ENCODE assay signal across 2 cellular contexts in genomic region chr5:10762776-10763500, GRCh38.
TF ChIP-seq lines count a peak whose summit lies in the region.

No MANE protein-coding gene starts in this region.

TF ChIP-seq in liver, 16 proteins besides CTCF, POLR2A, EP300 and RAD21 (continued from another document):
- TF ChIP-seq NR2F2 (IDR thresholded peaks at IDR 0.05) (no peak), YY1 (IDR thresholded peaks at IDR 0.05) (no peak), ATF3 (IDR thresholded peaks at IDR 0.05) (no peak), HNF4G (IDR thresholded peaks at IDR 0.05) (no peak), FOXA1 (IDR thresholded peaks at IDR 0.05) (no peak), MAX (IDR thresholded peaks at IDR 0.05) (no peak), JUND (IDR thresholded peaks at IDR 0.05) (no peak), HNF4A (conservative IDR thresholded peaks at IDR 0.05) (no peak), FOXA2 (IDR thresholded peaks at IDR 0.05) (no peak), GABPA (IDR thresholded peaks at IDR 0.05 in 1 of 2, conservative IDR thresholded peaks at IDR 0.05 in 1 of 2) (no peak), RXRA (IDR thresholded peaks at IDR 0.05) (no peak), TAF1 (conservative IDR thresholded peaks at IDR 0.05) (no peak), SP1 (IDR thresholded peaks at IDR 0.05) (no peak)
- TF ChIP-seq, protein P1, sequence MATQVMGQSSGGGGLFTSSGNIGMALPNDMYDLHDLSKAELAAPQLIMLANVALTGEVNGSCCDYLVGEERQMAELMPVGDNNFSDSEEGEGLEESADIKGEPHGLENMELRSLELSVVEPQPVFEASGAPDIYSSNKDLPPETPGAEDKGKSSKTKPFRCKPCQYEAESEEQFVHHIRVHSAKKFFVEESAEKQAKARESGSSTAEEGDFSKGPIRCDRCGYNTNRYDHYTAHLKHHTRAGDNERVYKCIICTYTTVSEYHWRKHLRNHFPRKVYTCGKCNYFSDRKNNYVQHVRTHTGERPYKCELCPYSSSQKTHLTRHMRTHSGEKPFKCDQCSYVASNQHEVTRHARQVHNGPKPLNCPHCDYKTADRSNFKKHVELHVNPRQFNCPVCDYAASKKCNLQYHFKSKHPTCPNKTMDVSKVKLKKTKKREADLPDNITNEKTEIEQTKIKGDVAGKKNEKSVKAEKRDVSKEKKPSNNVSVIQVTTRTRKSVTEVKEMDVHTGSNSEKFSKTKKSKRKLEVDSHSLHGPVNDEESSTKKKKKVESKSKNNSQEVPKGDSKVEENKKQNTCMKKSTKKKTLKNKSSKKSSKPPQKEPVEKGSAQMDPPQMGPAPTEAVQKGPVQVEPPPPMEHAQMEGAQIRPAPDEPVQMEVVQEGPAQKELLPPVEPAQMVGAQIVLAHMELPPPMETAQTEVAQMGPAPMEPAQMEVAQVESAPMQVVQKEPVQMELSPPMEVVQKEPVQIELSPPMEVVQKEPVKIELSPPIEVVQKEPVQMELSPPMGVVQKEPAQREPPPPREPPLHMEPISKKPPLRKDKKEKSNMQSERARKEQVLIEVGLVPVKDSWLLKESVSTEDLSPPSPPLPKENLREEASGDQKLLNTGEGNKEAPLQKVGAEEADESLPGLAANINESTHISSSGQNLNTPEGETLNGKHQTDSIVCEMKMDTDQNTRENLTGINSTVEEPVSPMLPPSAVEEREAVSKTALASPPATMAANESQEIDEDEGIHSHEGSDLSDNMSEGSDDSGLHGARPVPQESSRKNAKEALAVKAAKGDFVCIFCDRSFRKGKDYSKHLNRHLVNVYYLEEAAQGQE (IDR thresholded peaks at IDR 0.05), result no peak
- TF ChIP-seq, protein P2, sequence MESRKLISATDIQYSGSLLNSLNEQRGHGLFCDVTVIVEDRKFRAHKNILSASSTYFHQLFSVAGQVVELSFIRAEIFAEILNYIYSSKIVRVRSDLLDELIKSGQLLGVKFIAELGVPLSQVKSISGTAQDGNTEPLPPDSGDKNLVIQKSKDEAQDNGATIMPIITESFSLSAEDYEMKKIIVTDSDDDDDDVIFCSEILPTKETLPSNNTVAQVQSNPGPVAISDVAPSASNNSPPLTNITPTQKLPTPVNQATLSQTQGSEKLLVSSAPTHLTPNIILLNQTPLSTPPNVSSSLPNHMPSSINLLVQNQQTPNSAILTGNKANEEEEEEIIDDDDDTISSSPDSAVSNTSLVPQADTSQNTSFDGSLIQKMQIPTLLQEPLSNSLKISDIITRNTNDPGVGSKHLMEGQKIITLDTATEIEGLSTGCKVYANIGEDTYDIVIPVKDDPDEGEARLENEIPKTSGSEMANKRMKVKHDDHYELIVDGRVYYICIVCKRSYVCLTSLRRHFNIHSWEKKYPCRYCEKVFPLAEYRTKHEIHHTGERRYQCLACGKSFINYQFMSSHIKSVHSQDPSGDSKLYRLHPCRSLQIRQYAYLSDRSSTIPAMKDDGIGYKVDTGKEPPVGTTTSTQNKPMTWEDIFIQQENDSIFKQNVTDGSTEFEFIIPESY (IDR thresholded peaks at IDR 0.05), result no peak

TF ChIP-seq in HepG2, 621 proteins besides CTCF, POLR2A, EP300 and RAD21 (continued from another document):
- TF ChIP-seq ONECUT2 (CRISPR knock-in tag; IDR thresholded peaks at IDR 0.05), result no peak
- no peak for TF ChIP-seq FOXO1 (CRISPR knock-in tag; IDR thresholded peaks at IDR 0.05)
- TF ChIP-seq, protein P3, sequence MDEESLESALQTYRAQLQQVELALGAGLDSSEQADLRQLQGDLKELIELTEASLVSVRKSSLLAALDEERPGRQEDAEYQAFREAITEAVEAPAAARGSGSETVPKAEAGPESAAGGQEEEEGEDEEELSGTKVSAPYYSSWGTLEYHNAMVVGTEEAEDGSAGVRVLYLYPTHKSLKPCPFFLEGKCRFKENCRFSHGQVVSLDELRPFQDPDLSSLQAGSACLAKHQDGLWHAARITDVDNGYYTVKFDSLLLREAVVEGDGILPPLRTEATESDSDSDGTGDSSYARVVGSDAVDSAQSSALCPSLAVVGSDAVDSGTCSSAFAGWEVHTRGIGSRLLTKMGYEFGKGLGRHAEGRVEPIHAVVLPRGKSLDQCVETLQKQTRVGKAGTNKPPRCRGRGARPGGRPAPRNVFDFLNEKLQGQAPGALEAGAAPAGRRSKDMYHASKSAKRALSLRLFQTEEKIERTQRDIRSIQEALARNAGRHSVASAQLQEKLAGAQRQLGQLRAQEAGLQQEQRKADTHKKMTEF (CRISPR knock-in tag; IDR thresholded peaks at IDR 0.05), result no peak
- no peak for TF ChIP-seq BCL6 (CRISPR knock-in tag; IDR thresholded peaks at IDR 0.05)
- no peak for TF ChIP-seq ZNF761 (CRISPR knock-in tag; conservative IDR thresholded peaks at IDR 0.05)
- TF ChIP-seq TRIM24 (CRISPR knock-in tag; IDR thresholded peaks at IDR 0.05), result no peak
- no peak for TF ChIP-seq POLR2AphosphoS5 (IDR thresholded peaks at IDR 0.05; ENCODE audit: low read depth, low read length)
- TF ChIP-seq ZNF160 (CRISPR knock-in tag; IDR thresholded peaks at IDR 0.05), result no peak
- TF ChIP-seq PHB2 (IDR thresholded peaks at IDR 0.05; ENCODE audit: partially characterized antibody), result no peak
- TF ChIP-seq ZNF292 (CRISPR knock-in tag; IDR thresholded peaks at IDR 0.05; ENCODE audit: borderline replicate concordance, low read depth), result no peak
- TF ChIP-seq ZNF770 (CRISPR knock-in tag; IDR thresholded peaks at IDR 0.05), result no peak
- TF ChIP-seq ZNF232 (CRISPR knock-in tag; IDR thresholded peaks at IDR 0.05; ENCODE audit: borderline replicate concordance), result no peak
- TF ChIP-seq ZNF7 (CRISPR knock-in tag; IDR thresholded peaks at IDR 0.05), result no peak
- no peak for TF ChIP-seq GLI4 (CRISPR knock-in tag; IDR thresholded peaks at IDR 0.05; ENCODE audit: borderline replicate concordance)
- no peak for TF ChIP-seq ZFYVE20 (CRISPR knock-in tag; IDR thresholded peaks at IDR 0.05; ENCODE audit: borderline replicate concordance, low read depth)
- TF ChIP-seq, protein P4, sequence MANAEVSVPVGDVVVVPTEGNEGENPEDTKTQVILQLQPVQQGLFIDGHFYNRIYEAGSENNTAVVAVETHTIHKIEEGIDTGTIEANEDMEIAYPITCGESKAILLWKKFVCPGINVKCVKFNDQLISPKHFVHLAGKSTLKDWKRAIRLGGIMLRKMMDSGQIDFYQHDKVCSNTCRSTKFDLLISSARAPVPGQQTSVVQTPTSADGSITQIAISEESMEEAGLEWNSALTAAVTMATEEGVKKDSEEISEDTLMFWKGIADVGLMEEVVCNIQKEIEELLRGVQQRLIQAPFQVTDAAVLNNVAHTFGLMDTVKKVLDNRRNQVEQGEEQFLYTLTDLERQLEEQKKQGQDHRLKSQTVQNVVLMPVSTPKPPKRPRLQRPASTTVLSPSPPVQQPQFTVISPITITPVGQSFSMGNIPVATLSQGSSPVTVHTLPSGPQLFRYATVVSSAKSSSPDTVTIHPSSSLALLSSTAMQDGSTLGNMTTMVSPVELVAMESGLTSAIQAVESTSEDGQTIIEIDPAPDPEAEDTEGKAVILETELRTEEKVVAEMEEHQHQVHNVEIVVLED (CRISPR knock-in tag; IDR thresholded peaks at IDR 0.05; ENCODE audit: borderline replicate concordance), result no peak
- TF ChIP-seq ZNF260 (CRISPR knock-in tag; IDR thresholded peaks at IDR 0.05; ENCODE audit: borderline replicate concordance, low read depth), result no peak
